In the genomic region with DNA sequence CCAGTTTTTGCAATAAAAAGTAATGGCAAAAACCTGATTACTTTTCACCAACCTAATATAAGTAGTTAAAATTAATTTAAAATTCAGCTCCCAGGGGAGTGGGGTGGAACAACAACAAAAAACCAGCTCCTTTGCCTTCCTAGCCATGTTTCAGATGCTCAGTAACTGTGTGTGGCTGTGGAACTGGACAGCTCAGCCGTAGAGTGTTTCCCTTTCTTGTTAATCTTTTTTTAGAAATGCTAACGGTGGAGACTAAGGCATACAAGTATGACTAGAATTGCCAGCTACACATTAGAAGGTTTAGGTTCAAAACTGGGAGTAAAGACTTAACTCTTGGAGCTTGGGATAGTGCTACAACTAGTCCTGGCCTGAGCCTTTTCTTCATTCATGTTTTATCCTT, we compare ENCODE assay signal across 2 cellular contexts.
TF ChIP-seq lines count a peak whose summit lies in the region.

No MANE protein-coding gene starts in this region.

TF ChIP-seq in SK-N-SH treated with all-trans-retinoic acid at 6 μM for 48 hours, 23 proteins besides CTCF, POLR2A, EP300 and RAD21 (continued from another document):
- no peak for TF ChIP-seq ARNTL (CRISPR knock-in tag; IDR thresholded peaks at IDR 0.05; ENCODE audit: borderline replicate concordance, low read depth)
- no peak for TF ChIP-seq PPARA (CRISPR knock-in tag; IDR thresholded peaks at IDR 0.05; ENCODE audit: borderline replicate concordance)
- no peak for TF ChIP-seq ZC3H10 (CRISPR knock-in tag; IDR thresholded peaks at IDR 0.05)

TF ChIP-seq in SK-N-SH, 30 proteins besides CTCF, POLR2A, EP300 and RAD21 (continued from another document):
- TF ChIP-seq, protein P1, sequence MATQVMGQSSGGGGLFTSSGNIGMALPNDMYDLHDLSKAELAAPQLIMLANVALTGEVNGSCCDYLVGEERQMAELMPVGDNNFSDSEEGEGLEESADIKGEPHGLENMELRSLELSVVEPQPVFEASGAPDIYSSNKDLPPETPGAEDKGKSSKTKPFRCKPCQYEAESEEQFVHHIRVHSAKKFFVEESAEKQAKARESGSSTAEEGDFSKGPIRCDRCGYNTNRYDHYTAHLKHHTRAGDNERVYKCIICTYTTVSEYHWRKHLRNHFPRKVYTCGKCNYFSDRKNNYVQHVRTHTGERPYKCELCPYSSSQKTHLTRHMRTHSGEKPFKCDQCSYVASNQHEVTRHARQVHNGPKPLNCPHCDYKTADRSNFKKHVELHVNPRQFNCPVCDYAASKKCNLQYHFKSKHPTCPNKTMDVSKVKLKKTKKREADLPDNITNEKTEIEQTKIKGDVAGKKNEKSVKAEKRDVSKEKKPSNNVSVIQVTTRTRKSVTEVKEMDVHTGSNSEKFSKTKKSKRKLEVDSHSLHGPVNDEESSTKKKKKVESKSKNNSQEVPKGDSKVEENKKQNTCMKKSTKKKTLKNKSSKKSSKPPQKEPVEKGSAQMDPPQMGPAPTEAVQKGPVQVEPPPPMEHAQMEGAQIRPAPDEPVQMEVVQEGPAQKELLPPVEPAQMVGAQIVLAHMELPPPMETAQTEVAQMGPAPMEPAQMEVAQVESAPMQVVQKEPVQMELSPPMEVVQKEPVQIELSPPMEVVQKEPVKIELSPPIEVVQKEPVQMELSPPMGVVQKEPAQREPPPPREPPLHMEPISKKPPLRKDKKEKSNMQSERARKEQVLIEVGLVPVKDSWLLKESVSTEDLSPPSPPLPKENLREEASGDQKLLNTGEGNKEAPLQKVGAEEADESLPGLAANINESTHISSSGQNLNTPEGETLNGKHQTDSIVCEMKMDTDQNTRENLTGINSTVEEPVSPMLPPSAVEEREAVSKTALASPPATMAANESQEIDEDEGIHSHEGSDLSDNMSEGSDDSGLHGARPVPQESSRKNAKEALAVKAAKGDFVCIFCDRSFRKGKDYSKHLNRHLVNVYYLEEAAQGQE (IDR thresholded peaks at IDR 0.05; ENCODE audit: low read depth, low read length): no peak
- TF ChIP-seq RXRA (IDR thresholded peaks at IDR 0.05; ENCODE audit: borderline replicate concordance, low read depth): no peak
- TF ChIP-seq NRF1 (IDR thresholded peaks at IDR 0.05; ENCODE audit: low read depth, low read length): no peak
- TF ChIP-seq, protein P2, sequence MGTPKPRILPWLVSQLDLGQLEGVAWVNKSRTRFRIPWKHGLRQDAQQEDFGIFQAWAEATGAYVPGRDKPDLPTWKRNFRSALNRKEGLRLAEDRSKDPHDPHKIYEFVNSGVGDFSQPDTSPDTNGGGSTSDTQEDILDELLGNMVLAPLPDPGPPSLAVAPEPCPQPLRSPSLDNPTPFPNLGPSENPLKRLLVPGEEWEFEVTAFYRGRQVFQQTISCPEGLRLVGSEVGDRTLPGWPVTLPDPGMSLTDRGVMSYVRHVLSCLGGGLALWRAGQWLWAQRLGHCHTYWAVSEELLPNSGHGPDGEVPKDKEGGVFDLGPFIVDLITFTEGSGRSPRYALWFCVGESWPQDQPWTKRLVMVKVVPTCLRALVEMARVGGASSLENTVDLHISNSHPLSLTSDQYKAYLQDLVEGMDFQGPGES (IDR thresholded peaks at IDR 0.05; ENCODE audit: low read depth, low read length): no peak
- TF ChIP-seq GATA2 (CRISPR knock-in tag; IDR thresholded peaks at IDR 0.05): no peak
- no peak for TF ChIP-seq POLR2AphosphoS5 (IDR thresholded peaks at IDR 0.05; ENCODE audit: low read depth, low read length)
- no peak for TF ChIP-seq CHD2 (IDR thresholded peaks at IDR 0.05; ENCODE audit: low read length, partially characterized antibody)
- TF ChIP-seq, protein P3, sequence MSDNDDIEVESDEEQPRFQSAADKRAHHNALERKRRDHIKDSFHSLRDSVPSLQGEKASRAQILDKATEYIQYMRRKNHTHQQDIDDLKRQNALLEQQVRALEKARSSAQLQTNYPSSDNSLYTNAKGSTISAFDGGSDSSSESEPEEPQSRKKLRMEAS (IDR thresholded peaks at IDR 0.05; ENCODE audit: low read depth): no peak
- TF ChIP-seq TCF12 (IDR thresholded peaks at IDR 0.05): no peak
- no peak for TF ChIP-seq GABPA (IDR thresholded peaks at IDR 0.05; ENCODE audit: low read depth)
- no peak for TF ChIP-seq RFX5 (IDR thresholded peaks at IDR 0.05; ENCODE audit: low read length)
- no peak for TF ChIP-seq ELF1 (IDR thresholded peaks at IDR 0.05)
